Comparison of ENCODE assay signal across 12 cellular contexts in genomic region chr1:18097206-18097605, GRCh38. TPM values are rescaled to one million over a fixed set of nuclear protein-coding genes. Genes with fewer than 3 reads are reported as not detected.
"Had no signal": no experiment of that assay in that cellular context is flagged by ENCODE, and none has a peak within 500 bp of the region (broad histone marks: within the 10 kb centered on the region; RNA-seq: fewer than 3 reads in every experiment).

No MANE protein-coding gene starts in this region.

- FAIRE-seq: H1, H54 had no signal

- H3K9ac ChIP-seq: GM23248 had no signal

- H3K27ac Mint-ChIP-seq: GM23338, H9, HFFc6 had no signal

- H3K4me3 ChIP-seq: GM23248, GM23338, HAP-1 had no signal

- H3K36me3 ChIP-seq: HAP-1 had no signal

- H3K4me3 Mint-ChIP-seq: GM23338, H9, HFFc6 had no signal

- H3K27ac ChIP-seq: GM23248 had no signal

- ATAC-seq: GM23338, HCT116 had no signal

- DNase-seq: GM23248, GOT3, H7, H9, HCEC 1CT, HFFc6 had no signal

- H3K9me3 ChIP-seq: HAP-1 had no signal

- H3K9me3 Mint-ChIP-seq: HFFc6 had no signal

- H2AFZ ChIP-seq: GM23248, GM23338 had no signal

- H3K4me2 ChIP-seq: GM23338 had no signal

- H3K4me1 ChIP-seq: HAP-1 had no signal

RNA-seq across cellular contexts. Expression of gene IGSF21, which starts 10.4 kb away (rescaled TPM):
- total RNA-seq: GM23248, H4, HFFc6 had no signal
- polyA plus RNA-seq: GM23248 had no signal
